Comparison of ENCODE assay signal across 23 cellular contexts in the genomic region with DNA sequence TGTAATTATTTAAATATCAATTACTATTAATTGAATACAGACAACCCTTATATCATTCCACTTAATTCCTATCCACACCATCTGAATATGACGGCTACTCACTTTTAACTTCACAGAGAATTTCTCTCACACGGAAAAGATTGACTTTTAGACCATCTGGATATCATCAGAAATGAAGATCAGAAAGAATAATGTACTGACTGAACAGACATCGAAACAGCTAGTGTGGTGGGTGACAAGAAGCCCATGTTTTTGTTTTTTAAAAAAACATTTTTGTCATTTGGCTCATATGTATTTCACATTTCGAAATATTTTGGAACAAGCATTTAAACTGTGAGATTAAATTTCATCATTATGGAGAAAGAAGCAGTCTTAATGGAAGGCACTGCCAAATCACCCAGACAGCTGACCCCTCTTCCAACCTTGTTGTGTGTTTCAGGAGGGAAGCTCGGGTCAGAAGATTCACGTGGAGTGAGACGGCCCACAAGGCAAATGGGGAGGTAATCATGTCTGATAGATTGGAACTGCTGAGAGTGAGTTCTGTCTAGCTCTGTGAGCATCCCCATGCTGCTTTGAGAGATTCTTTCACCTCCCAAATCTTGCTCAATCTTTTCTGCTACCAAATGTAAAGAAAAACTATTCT.
"Had no signal": no experiment of that assay in that cellular context is flagged by ENCODE, and none has a peak within 500 bp of the region (broad histone marks: within the 10 kb centered on the region; RNA-seq: fewer than 3 reads in every experiment).

No MANE protein-coding gene starts in this region.

- H3K9me3 ChIP-seq: body of pancreas, mucosa of descending colon, thoracic aorta had no signal

- H3K4me1 Mint-ChIP-seq: activated CD4-positive, alpha-beta T cell treated with anti-CD3 and anti-CD28 coated beads, Interleukin-2, amount 10 ng/mL, durations not matched to agents 7 days and 5 days; activated naive CD8-positive, alpha-beta T cell treated with anti-CD3 and anti-CD28 coated beads, Interleukin-2, amount 10 ng/mL, durations not matched to agents 7 days and 5 days; naive thymus-derived CD4-positive, alpha-beta T cell; stimulated activated naive CD8-positive, alpha-beta T cell treated with anti-CD3 and anti-CD28 coated beads, Interleukin-15, amount 100 ng/mL, for 72 hours had no signal

- H3K36me3 Mint-ChIP-seq: activated naive CD8-positive, alpha-beta T cell treated with anti-CD3 and anti-CD28 coated beads, Interleukin-2, amount 10 ng/mL, durations not matched to agents 7 days and 5 days; naive thymus-derived CD4-positive, alpha-beta T cell had no signal

- H3K4me3 ChIP-seq: body of pancreas, dorsolateral prefrontal cortex, mucosa of descending colon, thoracic aorta had no signal

- H3K27ac ChIP-seq: body of pancreas, dorsolateral prefrontal cortex, thoracic aorta had no signal

- H3K27me3 Mint-ChIP-seq: activated naive CD8-positive, alpha-beta T cell treated with anti-CD3 and anti-CD28 coated beads, Interleukin-2, amount 10 ng/mL, durations not matched to agents 7 days and 5 days; activated T-cell treated with anti-CD3 and anti-CD28 coated beads, Interleukin-2, amount 50 U/mL, for 24 hours; stimulated activated naive CD8-positive, alpha-beta T cell treated with anti-CD3 and anti-CD28 coated beads, Interleukin-15, amount 100 ng/mL, for 72 hours had no signal

- DNase-seq: activated CD4-positive, alpha-beta T cell treated with anti-CD3 and anti-CD28 coated beads, Interleukin-2, amount 10 ng/mL, durations not matched to agents 7 days and 5 days; activated CD8-positive, alpha-beta T cell treated with anti-CD3 and anti-CD28 coated beads, Interleukin-2, amount 10 ng/mL, durations not matched to agents 7 days and 5 days; activated naive CD4-positive, alpha-beta T cell treated with Interleukin-2 at 50 U/mL for 16 hours; activated naive CD8-positive, alpha-beta T cell treated with anti-CD3 and anti-CD28 coated beads, Interleukin-2, amount 10 ng/mL, durations not matched to agents 7 days and 5 days; activated T-cell treated with anti-CD3 and anti-CD28 coated beads, Interleukin-2, amount 50 U/mL, for 24 hours; amygdala; caudate nucleus; dorsolateral prefrontal cortex; foreskin melanocyte; mesenchymal stem cell; naive thymus-derived CD4-positive, alpha-beta T cell; posterior cingulate gyrus; retina; small intestine; stimulated activated CD4-positive, alpha-beta T cell treated with anti-CD3 and anti-CD28 coated beads, Interleukin-15, amount 100 ng/mL, for 24 hours; stimulated activated CD4-positive, alpha-beta T cell treated with anti-CD3 and anti-CD28 coated beads, Interleukin-2, amount 100 ng/mL, for 48 hours; stimulated activated naive CD8-positive, alpha-beta T cell treated with anti-CD3 and anti-CD28 coated beads, Interleukin-15, amount 100 ng/mL, for 72 hours; T-helper 1 cell; T1000 had no signal

- H3K9me3 Mint-ChIP-seq: activated CD4-positive, alpha-beta T cell treated with anti-CD3 and anti-CD28 coated beads, Interleukin-2, amount 10 ng/mL, durations not matched to agents 7 days and 5 days; activated naive CD8-positive, alpha-beta T cell treated with anti-CD3 and anti-CD28 coated beads, Interleukin-2, amount 10 ng/mL, durations not matched to agents 7 days and 5 days; activated T-cell treated with anti-CD3 and anti-CD28 coated beads, Interleukin-2, amount 50 U/mL, for 24 hours; activated T-helper 2 cell treated with anti-CD3 and anti-CD28 coated beads, Interferon-gamma antibody, Interleukin-2, Interleukin-4, amounts not matched to agents 10 μg/mL and 5 μg/mL and 100 μg/mL, durations not matched to agents 14 hours and 24 hours and 36 hours; stimulated activated naive CD8-positive, alpha-beta T cell treated with anti-CD3 and anti-CD28 coated beads, Interleukin-15, amount 100 ng/mL, for 72 hours had no signal

- H3K36me3 ChIP-seq: thoracic aorta had no signal

- H3K27ac Mint-ChIP-seq: activated CD4-positive, alpha-beta T cell treated with anti-CD3 and anti-CD28 coated beads, Interleukin-2, amount 10 ng/mL, durations not matched to agents 7 days and 5 days; activated CD8-positive, alpha-beta T cell treated with anti-CD3 and anti-CD28 coated beads, Interleukin-2, amount 10 ng/mL, durations not matched to agents 7 days and 5 days; activated naive CD8-positive, alpha-beta T cell treated with anti-CD3 and anti-CD28 coated beads, Interleukin-2, amount 10 ng/mL, durations not matched to agents 7 days and 5 days; activated T-cell treated with anti-CD3 and anti-CD28 coated beads, Interleukin-2, amount 50 U/mL, for 24 hours; activated T-helper 2 cell treated with anti-CD3 and anti-CD28 coated beads, Interferon-gamma antibody, Interleukin-2, Interleukin-4, amounts not matched to agents 10 μg/mL and 5 μg/mL and 100 μg/mL, durations not matched to agents 14 hours and 24 hours and 36 hours; naive thymus-derived CD4-positive, alpha-beta T cell; stimulated activated naive CD8-positive, alpha-beta T cell treated with anti-CD3 and anti-CD28 coated beads, Interleukin-15, amount 100 ng/mL, for 72 hours had no signal

- H3K27me3 ChIP-seq: body of pancreas, dorsolateral prefrontal cortex had no signal

- H3K4me1 ChIP-seq: body of pancreas had no signal

- ATAC-seq: activated CD8-positive, alpha-beta T cell treated with anti-CD3 and anti-CD28 coated beads, Interleukin-2, amount 10 ng/mL, durations not matched to agents 7 days and 5 days; body of pancreas; naive thymus-derived CD4-positive, alpha-beta T cell; stimulated activated naive CD8-positive, alpha-beta T cell treated with anti-CD3 and anti-CD28 coated beads, Interleukin-15, amount 100 ng/mL, for 72 hours had no signal

- H3K4me3 Mint-ChIP-seq: activated CD4-positive, alpha-beta T cell treated with anti-CD3 and anti-CD28 coated beads, Interleukin-2, amount 10 ng/mL, durations not matched to agents 7 days and 5 days; activated CD8-positive, alpha-beta T cell treated with anti-CD3 and anti-CD28 coated beads, Interleukin-2, amount 10 ng/mL, durations not matched to agents 7 days and 5 days; activated naive CD8-positive, alpha-beta T cell treated with anti-CD3 and anti-CD28 coated beads, Interleukin-2, amount 10 ng/mL, durations not matched to agents 7 days and 5 days; activated T-cell treated with anti-CD3 and anti-CD28 coated beads, Interleukin-2, amount 50 U/mL, for 24 hours; naive thymus-derived CD4-positive, alpha-beta T cell; stimulated activated naive CD8-positive, alpha-beta T cell treated with anti-CD3 and anti-CD28 coated beads, Interleukin-15, amount 100 ng/mL, for 72 hours had no signal
